In the genomic region with DNA sequence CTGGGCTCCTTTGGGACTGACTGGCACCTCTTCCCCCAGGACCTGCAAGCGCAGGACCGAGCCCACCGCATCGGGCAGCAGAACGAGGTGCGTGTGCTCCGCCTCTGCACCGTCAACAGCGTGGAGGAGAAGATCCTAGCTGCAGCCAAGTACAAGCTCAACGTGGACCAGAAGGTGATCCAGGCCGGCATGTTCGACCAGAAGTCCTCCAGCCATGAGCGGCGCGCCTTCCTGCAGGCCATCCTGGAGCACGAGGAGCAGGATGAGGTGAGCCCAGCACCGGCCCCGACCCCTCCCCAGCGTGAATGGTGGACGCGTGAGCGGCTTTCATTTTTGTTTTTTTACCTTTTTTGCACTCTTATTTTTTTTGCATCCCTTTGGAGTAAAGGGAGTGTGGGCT, we compare ENCODE assay signal across 29 cellular contexts.
"Had no signal": no experiment of that assay in that cellular context is flagged by ENCODE, and none has a peak within 500 bp of the region (broad histone marks: within the 10 kb centered on the region; RNA-seq: fewer than 3 reads in every experiment).

No MANE protein-coding gene starts in this region.

- H3K9ac ChIP-seq: neural progenitor cell had no signal

- H2AFZ ChIP-seq: hepatocyte, neural progenitor cell had no signal

- H3K4me3 ChIP-seq: coronary artery, gastrocnemius medialis, heart left ventricle, hepatocyte, left lung, mucosa of descending colon, neural progenitor cell, ovary, psoas muscle, sigmoid colon, stomach, thyroid gland had no signal

- H3K27ac Mint-ChIP-seq: effector memory CD8-positive, alpha-beta T cell; mesothelial cell of epicardium; natural killer cell treated with Interleukin-12 subunit alpha and Interleukin-12 subunit beta and Interleukin-15 and Interleukin-18, amount 100 ng/mL, for 72 hours; neural progenitor cell; stimulated activated effector memory CD8-positive, alpha-beta T cell treated with anti-CD3 and anti-CD28 coated beads, Interleukin-12 subunit alpha, Interleukin-12 subunit beta, amount 100 ng/mL, for 72 hours had no signal

- H3K4me1 ChIP-seq: neural progenitor cell, thyroid gland had no signal

- H3K36me3 ChIP-seq: ovary had no signal

- H3K4me1 Mint-ChIP-seq: mesothelial cell of epicardium; neural progenitor cell; stimulated activated effector memory CD8-positive, alpha-beta T cell treated with anti-CD3 and anti-CD28 coated beads, Interleukin-12 subunit alpha, Interleukin-12 subunit beta, amount 100 ng/mL, for 72 hours had no signal

- H3K4me2 ChIP-seq: hepatocyte, neural progenitor cell had no signal

- H3K9me3 Mint-ChIP-seq: effector memory CD8-positive, alpha-beta T cell; mesothelial cell of epicardium; naive B cell; natural killer cell treated with Interleukin-12 subunit alpha and Interleukin-12 subunit beta and Interleukin-15 and Interleukin-18, amount 100 ng/mL, for 72 hours; neural progenitor cell; stimulated activated effector memory CD8-positive, alpha-beta T cell treated with anti-CD3 and anti-CD28 coated beads, Interleukin-12 subunit alpha, Interleukin-12 subunit beta, amount 100 ng/mL, for 72 hours had no signal

- H3K9me3 ChIP-seq: gastrocnemius medialis, heart left ventricle, left lung, mucosa of descending colon, ovary, psoas muscle, sigmoid colon, stomach, thyroid gland had no signal

- H3K4me3 Mint-ChIP-seq: effector memory CD8-positive, alpha-beta T cell; mesothelial cell of epicardium; naive B cell; natural killer cell treated with Interleukin-12 subunit alpha and Interleukin-12 subunit beta and Interleukin-15 and Interleukin-18, amount 100 ng/mL, for 72 hours; neural progenitor cell; stimulated activated effector memory CD8-positive, alpha-beta T cell treated with anti-CD3 and anti-CD28 coated beads, Interleukin-12 subunit alpha, Interleukin-12 subunit beta, amount 100 ng/mL, for 72 hours had no signal

- DNase-seq: dermis blood vessel endothelial cell; effector memory CD8-positive, alpha-beta T cell; gastrocnemius medialis; heart left ventricle; left cardiac atrium; left lung; mesenchymal stem cell; mucosa of descending colon; naive B cell; nucleus accumbens; ovary; posterior cingulate gyrus; psoas muscle; right cardiac atrium; sigmoid colon; stimulated activated CD4-positive, alpha-beta T cell treated with anti-CD3 and anti-CD28 coated beads, Interleukin-2, amount 100 ng/mL, for 24 hours; stimulated activated CD4-positive, alpha-beta T cell treated with anti-CD3 and anti-CD28 coated beads, Interleukin-4, amount 100 ng/mL, for 24 hours; stimulated activated naive CD4-positive, alpha-beta T cell treated with Interleukin-2 at 50 U/mL for 16 hours; stomach; trophoblast cell had no signal

- FAIRE-seq: endometrium, islet of Langerhans had no signal

- H3K27ac ChIP-seq: coronary artery, gastrocnemius medialis, heart left ventricle, hepatocyte, left lung, neural progenitor cell, ovary, psoas muscle, sigmoid colon, stomach, thyroid gland had no signal

- H3K27me3 Mint-ChIP-seq: effector memory CD8-positive, alpha-beta T cell; natural killer cell treated with Interleukin-12 subunit alpha and Interleukin-12 subunit beta and Interleukin-15 and Interleukin-18, amount 100 ng/mL, for 72 hours had no signal

- H3K27me3 ChIP-seq: gastrocnemius medialis, heart left ventricle, hepatocyte, left lung, neural progenitor cell, ovary, sigmoid colon, stomach, thyroid gland had no signal
